Comparison of ENCODE assay signal across 8 cellular contexts in genomic region chr1:198088360-198089071, GRCh38.
DNase-seq lines count a peak whose midpoint lies in the region; ATAC-seq, FAIRE-seq and TF ChIP-seq lines count a peak whose summit lies in the region.

No MANE protein-coding gene starts in this region.

- H3K4me3 Mint-ChIP-seq in activated naive CD4-positive, alpha-beta T cell treated with anti-CD3 and anti-CD28 coated beads, Interleukin-2, amount 50 U/mL, for 24 hours = no peak overlapping the region

- H3K27me3 Mint-ChIP-seq in activated naive CD4-positive, alpha-beta T cell treated with anti-CD3 and anti-CD28 coated beads, Interleukin-2, amount 50 U/mL, for 24 hours = no peaks in the 10 kb centered on the region

- H3K27ac Mint-ChIP-seq in activated naive CD4-positive, alpha-beta T cell treated with anti-CD3 and anti-CD28 coated beads, Interleukin-2, amount 50 U/mL, for 24 hours = peak overlapping the region; percentile 8

- peaks cover 8% of the 10 kb centered on the region for H3K4me1 Mint-ChIP-seq in activated naive CD4-positive, alpha-beta T cell treated with anti-CD3 and anti-CD28 coated beads, Interleukin-2, amount 50 U/mL, for 24 hours

- H3K4me3 ChIP-seq in retinal pigment epithelial cell (ENCODE audit: low read length) = no peak overlapping the region

- FAIRE-seq in TTC549 (lab: Jason Lieb, UNC) = peak; percentile 96
- FAIRE-seq in frontal cortex (lab: Jason Lieb, UNC) = peak; percentile 8

- ATAC-seq in HG02571 (IDR thresholded peaks at IDR 0.05; ENCODE audit: unreplicated experiment) = no peak

- no peaks in the 10 kb centered on the region for H3K36me3 Mint-ChIP-seq in activated naive CD4-positive, alpha-beta T cell treated with anti-CD3 and anti-CD28 coated beads, Interleukin-2, amount 50 U/mL, for 24 hours

- H3K9me3 Mint-ChIP-seq in activated naive CD4-positive, alpha-beta T cell treated with anti-CD3 and anti-CD28 coated beads, Interleukin-2, amount 50 U/mL, for 24 hours = no peaks in the 10 kb centered on the region

- peak; percentile 64 for TF ChIP-seq CTCF in retinal pigment epithelial cell (conservative IDR thresholded peaks at IDR 0.05; ENCODE audit: low read depth, low read length)

- no peak for DNase-seq in activated naive CD4-positive, alpha-beta T cell treated with anti-CD3 and anti-CD28 coated beads, Interleukin-2, amount 50 U/mL, for 16 hours
- DNase-seq in HT-29 (ENCODE audit: low spot score) = peak; percentile 64
- DNase-seq in frontal cortex (ENCODE audit: low spot score in 2 of 2) = peak in 1 of 2 donors; percentile 4
- no peak for DNase-seq in retinal pigment epithelial cell (ENCODE audit: low read depth)
- no peak for DNase-seq in activated CD4-positive, alpha-beta T cell treated with anti-CD3 and anti-CD28 coated beads for 48 hours
